Comparison of ENCODE assay signal across 7 cellular contexts in the genomic region with DNA sequence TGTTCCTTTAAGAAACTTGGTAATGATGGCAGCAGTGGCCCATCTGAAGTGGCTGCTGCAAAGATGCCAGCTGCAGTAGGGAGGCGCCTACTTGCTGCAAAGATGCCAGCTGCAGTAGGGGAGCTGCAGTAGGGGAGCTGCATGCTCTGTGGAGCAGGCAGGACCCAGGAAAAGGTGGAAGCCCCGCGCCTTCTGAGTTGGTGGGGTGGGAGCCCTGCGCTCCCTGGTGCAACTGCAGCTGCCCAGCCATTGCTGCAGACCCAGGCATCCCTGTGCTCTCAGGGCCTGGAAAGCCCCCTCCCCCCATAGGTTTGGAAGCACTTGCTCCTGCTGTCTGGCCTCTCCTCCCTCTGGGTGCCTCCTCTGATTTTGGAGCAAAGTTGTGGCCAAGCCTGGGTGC.
"Had no signal": no experiment of that assay in that cellular context is flagged by ENCODE, and none has a peak within 500 bp of the region (broad histone marks: within the 10 kb centered on the region; RNA-seq: fewer than 3 reads in every experiment).

No MANE protein-coding gene starts in this region.

- ATAC-seq: GM12878 had no signal

- FAIRE-seq: G401.6, GM12878, GM12891, GM12892, GM18507 had no signal

- H3K4me3 ChIP-seq: GM12878 had no signal

- DNase-seq: GDM1, GF-D8 had no signal
